1 cellular context compared by ENCODE assay signal in the genomic region with DNA sequence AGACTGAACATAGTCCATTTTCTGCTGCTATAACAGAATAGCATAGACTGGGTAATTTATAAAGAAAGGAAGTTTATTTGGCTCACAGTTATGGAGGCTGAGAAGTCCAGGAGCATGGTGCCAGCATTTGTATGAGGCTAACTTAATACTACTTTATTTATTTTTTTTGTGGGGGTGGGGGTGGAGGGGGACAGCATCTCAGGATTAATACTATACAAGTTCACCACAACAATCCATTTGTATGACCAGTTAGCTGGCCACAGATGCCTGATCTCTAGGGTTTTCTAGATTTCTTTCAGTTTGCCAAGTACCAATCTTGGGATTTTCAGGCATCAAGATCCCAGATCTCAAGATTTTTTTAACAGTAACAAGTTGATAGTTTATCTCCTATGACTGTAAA.
TF ChIP-seq lines count a peak whose summit lies in the region.

No MANE protein-coding gene starts in this region.

TF ChIP-seq in IMR-90, 13 proteins besides CTCF, POLR2A, EP300 and RAD21:
- TF ChIP-seq SMC3 (IDR thresholded peaks at IDR 0.05; ENCODE audit: low read depth, low read length) (no peak), MXI1 (IDR thresholded peaks at IDR 0.05; ENCODE audit: borderline replicate concordance, low read depth, low read length) (no peak), NFE2L2 (IDR thresholded peaks at IDR 0.05; ENCODE audit: low read depth, low read length) (no peak), FOS (IDR thresholded peaks at IDR 0.05; ENCODE audit: low read depth, low read length) (no peak), MAZ (IDR thresholded peaks at IDR 0.05; ENCODE audit: borderline replicate concordance, low read depth, low read length) (no peak), CHD1 (IDR thresholded peaks at IDR 0.05; ENCODE audit: low read depth, low read length) (no peak), RCOR1 (IDR thresholded peaks at IDR 0.05; ENCODE audit: insufficient replicate concordance, low read length) (no peak), RFX5 (IDR thresholded peaks at IDR 0.05; ENCODE audit: low read depth, low read length) (no peak), CEBPB (IDR thresholded peaks at IDR 0.05; ENCODE audit: low read depth, low read length) (no peak), MAFK (IDR thresholded peaks at IDR 0.05; ENCODE audit: low read depth, low read length) (no peak), BHLHE40 (IDR thresholded peaks at IDR 0.05; ENCODE audit: low read depth, low read length) (no peak)
- TF ChIP-seq, protein P1, sequence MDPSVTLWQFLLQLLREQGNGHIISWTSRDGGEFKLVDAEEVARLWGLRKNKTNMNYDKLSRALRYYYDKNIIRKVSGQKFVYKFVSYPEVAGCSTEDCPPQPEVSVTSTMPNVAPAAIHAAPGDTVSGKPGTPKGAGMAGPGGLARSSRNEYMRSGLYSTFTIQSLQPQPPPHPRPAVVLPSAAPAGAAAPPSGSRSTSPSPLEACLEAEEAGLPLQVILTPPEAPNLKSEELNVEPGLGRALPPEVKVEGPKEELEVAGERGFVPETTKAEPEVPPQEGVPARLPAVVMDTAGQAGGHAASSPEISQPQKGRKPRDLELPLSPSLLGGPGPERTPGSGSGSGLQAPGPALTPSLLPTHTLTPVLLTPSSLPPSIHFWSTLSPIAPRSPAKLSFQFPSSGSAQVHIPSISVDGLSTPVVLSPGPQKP (IDR thresholded peaks at IDR 0.05; ENCODE audit: borderline replicate concordance, low read depth, low read length): no peak
- TF ChIP-seq, protein P2, sequence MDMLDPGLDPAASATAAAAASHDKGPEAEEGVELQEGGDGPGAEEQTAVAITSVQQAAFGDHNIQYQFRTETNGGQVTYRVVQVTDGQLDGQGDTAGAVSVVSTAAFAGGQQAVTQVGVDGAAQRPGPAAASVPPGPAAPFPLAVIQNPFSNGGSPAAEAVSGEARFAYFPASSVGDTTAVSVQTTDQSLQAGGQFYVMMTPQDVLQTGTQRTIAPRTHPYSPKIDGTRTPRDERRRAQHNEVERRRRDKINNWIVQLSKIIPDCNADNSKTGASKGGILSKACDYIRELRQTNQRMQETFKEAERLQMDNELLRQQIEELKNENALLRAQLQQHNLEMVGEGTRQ (IDR thresholded peaks at IDR 0.05; ENCODE audit: low read depth, low read length): no peak
